8 cellular contexts compared by ENCODE assay signal in the genomic region with DNA sequence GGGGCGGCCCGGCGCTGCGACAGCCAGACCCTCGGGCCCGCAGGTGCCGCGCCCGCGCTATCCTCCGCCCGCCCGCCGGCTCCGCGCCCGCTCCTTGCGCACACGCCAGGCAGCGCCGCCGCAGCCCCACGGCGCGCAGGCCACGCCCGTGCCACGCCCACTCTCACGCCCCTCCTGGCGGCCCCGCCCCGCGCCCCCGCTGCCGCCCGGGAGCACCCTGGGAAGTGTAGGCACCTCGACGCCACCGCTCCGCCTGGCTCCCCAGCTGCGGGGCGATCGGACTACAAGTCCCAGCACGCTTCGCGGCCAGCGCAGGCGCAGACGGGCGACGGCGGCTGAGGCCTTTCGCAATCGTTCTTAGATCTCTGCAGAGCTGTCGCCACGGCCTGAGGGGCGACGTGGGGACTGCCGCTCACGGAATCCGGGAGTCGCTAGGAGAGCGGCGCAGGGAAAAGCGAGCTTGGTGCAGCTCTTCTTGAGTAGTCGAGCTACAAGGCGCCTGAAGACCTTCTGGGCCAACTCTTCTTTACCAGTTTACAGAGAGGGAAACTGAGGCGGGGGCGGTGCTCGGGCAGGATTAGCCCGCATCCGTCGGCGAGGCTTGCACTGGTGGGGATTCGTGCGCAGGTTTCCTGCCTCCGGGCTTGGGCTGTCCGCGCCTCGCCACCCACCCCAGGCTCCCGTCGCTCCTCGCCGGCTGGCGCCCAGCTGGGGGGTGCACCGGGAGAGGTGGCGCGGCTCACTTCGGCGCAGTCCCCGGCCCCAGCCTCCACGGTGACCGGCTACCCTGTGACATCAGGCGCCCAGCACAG. TPM values are rescaled to one million over a fixed set of nuclear protein-coding genes. Genes with fewer than 3 reads are reported as not detected.
DNase-seq lines count a peak whose midpoint lies in the region; ATAC-seq, FAIRE-seq and TF ChIP-seq lines count a peak whose summit lies in the region.

A gene (minus strand): TSS at position 104 of the 812 bp plus-strand sequence. CDS start 124 bp downstream, outside the sequence.

- H3K9ac ChIP-seq in OCI-LY1 (ENCODE audit: low read length): peak within 1 kb of the TSS; percentile 54; the same call in 1 of the 2 replicates

- no peaks in the 10 kb centered on the region for H3K36me3 ChIP-seq in OCI-LY1 (ENCODE audit: insufficient read depth, low read length)

- peak within 1 kb of the TSS; percentile 85 for H3K4me2 ChIP-seq in OCI-LY1 (ENCODE audit: low read length)

- TF ChIP-seq CTCF in D721Med (IDR thresholded peaks at IDR 0.05; ENCODE audit: insufficient read depth, missing control alignments) (no peak), OCI-LY1 (IDR thresholded peaks at IDR 0.05; ENCODE audit: low read length) (no peak)

- H4K20me1 ChIP-seq in OCI-LY1 (ENCODE audit: insufficient read depth, low read length): no peaks in the 10 kb centered on the region

- H3K27ac ChIP-seq in OCI-LY1 (ENCODE audit: low read depth, low read length, poor library complexity, severe bottlenecking) (no peak within 1 kb of the TSS), epithelial cell of prostate (no peak within 1 kb of the TSS)

- H3K9me3 ChIP-seq in OCI-LY1 (ENCODE audit: low read length) (no peaks in the 10 kb centered on the region), mononuclear cell (ENCODE audit: low read depth, low read length) (no peaks in the 10 kb centered on the region)

- peak within 1 kb of the TSS; percentile 63 for H3K4me3 ChIP-seq in OCI-LY1 (ENCODE audit: low read depth, low read length, poor library complexity, severe bottlenecking)
- H3K4me3 ChIP-seq in mononuclear cell (ENCODE audit: low read length): peak within 1 kb of the TSS; percentile 73

- no peak within 1 kb of the TSS for H2AFZ ChIP-seq in OCI-LY1 (ENCODE audit: low read length)

- peak; percentile 86 for DNase-seq in D721Med (ENCODE audit: insufficient read length, low spot score)
- peak; percentile 83 for DNase-seq in HuH-7 (ENCODE audit: low spot score)
- peak; percentile 99 for DNase-seq in activated T-cell treated with anti-CD3 and anti-CD28 coated beads for 24 hours (ENCODE audit: low read depth)
- peak; percentile 87 for DNase-seq in epithelial cell of prostate (ENCODE audit: low read depth, low spot score)
- peak; percentile 96 for DNase-seq in stimulated activated CD8-positive, alpha-beta memory T cell treated with anti-CD3 and anti-CD28 coated beads, Interleukin-2, amount 100 ng/mL, for 48 hours (ENCODE audit: low read depth in 2 of 2)

- FAIRE-seq in D721Med (lab: Jason Lieb, UNC): no peak

- no peaks in the 10 kb centered on the region for H3K9me2 ChIP-seq in OCI-LY1 (ENCODE audit: low read depth, low read length)

- peak; percentile 97 for ATAC-seq in GM21526 (IDR thresholded peaks at IDR 0.05; ENCODE audit: low FRiP score, unreplicated experiment)

- H3K4me1 ChIP-seq in OCI-LY1 (ENCODE audit: insufficient read depth, low read length, severe bottlenecking) (peaks cover 34% of the 10 kb centered on the region), mononuclear cell (ENCODE audit: insufficient read depth, low read length) (peaks cover 18% of the 10 kb centered on the region)

- H3F3A ChIP-seq in OCI-LY1 (ENCODE audit: insufficient read depth, low read length): no peaks in the 10 kb centered on the region

- H3K79me2 ChIP-seq in OCI-LY1 (ENCODE audit: insufficient read depth, low read length): no peaks in the 10 kb centered on the region

- H3K27me3 ChIP-seq in OCI-LY1 (ENCODE audit: insufficient read depth, low read length) (no peaks in the 10 kb centered on the region), mononuclear cell (ENCODE audit: insufficient read depth, low read length) (peaks cover 14% of the 10 kb centered on the region)

RNA-seq across cellular contexts. Expression of the gene that starts here (rescaled TPM):
- 0.63 TPM for total RNA-seq in mononuclear cell
